In genomic region chr11:60064115-60064514, GRCh38 we compare ENCODE assay signal across 22 cellular contexts. TPM values are rescaled to one million over a fixed set of nuclear protein-coding genes. Genes with fewer than 3 reads are reported as not detected.
"Had no signal": no experiment of that assay in that cellular context is flagged by ENCODE, and none has a peak within 500 bp of the region (broad histone marks: within the 10 kb centered on the region; RNA-seq: fewer than 3 reads in every experiment).

No MANE protein-coding gene starts in this region.

- H3K9me3 Mint-ChIP-seq: activated naive CD8-positive, alpha-beta T cell treated with anti-CD3 and anti-CD28 coated beads, Interleukin-2, amount 50 U/mL, for 24 hours had no signal

- H3K4me3 ChIP-seq: cardiac muscle cell, esophagus muscularis mucosa, lung, prostate gland, right lobe of liver, tibial nerve had no signal

- H3K36me3 ChIP-seq: cardiac muscle cell, esophagus muscularis mucosa, prostate gland, right lobe of liver, tibial nerve, WERI-Rb-1 had no signal

- H3K9me3 ChIP-seq: esophagus muscularis mucosa, prostate gland, right lobe of liver had no signal

- H3K4me3 Mint-ChIP-seq: activated CD4-positive, alpha-beta T cell treated with anti-CD3 and anti-CD28 coated beads for 36 hours; activated CD8-positive, alpha-beta T cell treated with anti-CD3 and anti-CD28 coated beads, Interleukin-2, amount 10 ng/mL, durations not matched to agents 7 days and 5 days; activated naive CD8-positive, alpha-beta T cell treated with anti-CD3 and anti-CD28 coated beads, Interleukin-2, amount 50 U/mL, for 24 hours; activated T-helper 1 cell treated with anti-CD3 and anti-CD28 coated beads, Interleukin-12 subunit alpha, Interleukin-12 subunit beta, Interleukin-2, Interleukin-4 antibody, amounts not matched to agents 30 ng/mL and 10 ng/mL and 1 ng/mL, durations not matched to agents 14 hours and 24 hours and 36 hours; natural killer cell; stimulated activated memory B cell treated with anti-CD40 and anti-IgM and Interleukin-4, amounts not matched to agents 10 μg/mL and 1 μg/mL and 100 μg/mL, for 72 hours; T-helper 2 cell treated with Interferon-gamma antibody and Interleukin-4, amounts not matched to agents 5 μg/mL and 100 μg/mL, for 36 hours had no signal

- H3K4me1 Mint-ChIP-seq: natural killer cell; stimulated activated memory B cell treated with anti-CD40 and anti-IgM and Interleukin-4, amounts not matched to agents 10 μg/mL and 1 μg/mL and 100 μg/mL, for 72 hours had no signal

- H3K27ac Mint-ChIP-seq: activated CD4-positive, alpha-beta T cell treated with anti-CD3 and anti-CD28 coated beads for 36 hours; activated CD8-positive, alpha-beta T cell treated with anti-CD3 and anti-CD28 coated beads, Interleukin-2, amount 10 ng/mL, durations not matched to agents 7 days and 5 days; activated naive CD8-positive, alpha-beta T cell treated with anti-CD3 and anti-CD28 coated beads, Interleukin-2, amount 50 U/mL, for 24 hours; activated T-helper 1 cell treated with anti-CD3 and anti-CD28 coated beads, Interleukin-12 subunit alpha, Interleukin-12 subunit beta, Interleukin-2, Interleukin-4 antibody, amounts not matched to agents 30 ng/mL and 10 ng/mL and 1 ng/mL, durations not matched to agents 14 hours and 24 hours and 36 hours; natural killer cell; stimulated activated memory B cell treated with anti-CD40 and anti-IgM and Interleukin-4, amounts not matched to agents 10 μg/mL and 1 μg/mL and 100 μg/mL, for 72 hours; T-helper 2 cell treated with Interferon-gamma antibody and Interleukin-4, amounts not matched to agents 5 μg/mL and 100 μg/mL, for 36 hours had no signal

- H3K4me1 ChIP-seq: esophagus muscularis mucosa, prostate gland, right lobe of liver, tibial nerve had no signal

- DNase-seq: activated CD4-positive, alpha-beta T cell treated with anti-CD3 and anti-CD28 coated beads for 36 hours; activated CD8-positive, alpha-beta T cell treated with anti-CD3 and anti-CD28 coated beads, Interleukin-2, amount 10 ng/mL, durations not matched to agents 7 days and 5 days; activated naive CD4-positive, alpha-beta T cell treated with Interleukin-2 at 50 U/mL for 16 hours; activated naive CD8-positive, alpha-beta T cell treated with anti-CD3 and anti-CD28 coated beads, Interleukin-2, amount 50 U/mL, for 24 hours; glutamatergic neuron; left colon; natural killer cell; right lobe of liver; WERI-Rb-1 had no signal

- H3K27me3 ChIP-seq: cardiac muscle cell, esophagus muscularis mucosa, right lobe of liver, tibial nerve had no signal

- H3K27ac ChIP-seq: cardiac muscle cell, esophagus muscularis mucosa, prostate gland, right lobe of liver, tibial nerve, WERI-Rb-1 had no signal

- H3K27me3 Mint-ChIP-seq: stimulated activated memory B cell treated with anti-CD40 and anti-IgM and Interleukin-4, amounts not matched to agents 10 μg/mL and 1 μg/mL and 100 μg/mL, for 72 hours had no signal

- ATAC-seq: activated CD4-positive, alpha-beta T cell treated with anti-CD3 and anti-CD28 coated beads for 36 hours; activated CD8-positive, alpha-beta T cell treated with anti-CD3 and anti-CD28 coated beads, Interleukin-2, amount 10 ng/mL, durations not matched to agents 7 days and 5 days; activated naive CD8-positive, alpha-beta T cell treated with anti-CD3 and anti-CD28 coated beads, Interleukin-2, amount 50 U/mL, for 24 hours; left colon; natural killer cell; right lobe of liver; stimulated activated memory B cell treated with anti-CD40 and anti-IgM and Interleukin-4, amounts not matched to agents 10 μg/mL and 1 μg/mL and 100 μg/mL, for 72 hours had no signal

- H3K36me3 Mint-ChIP-seq: natural killer cell; stimulated activated memory B cell treated with anti-CD40 and anti-IgM and Interleukin-4, amounts not matched to agents 10 μg/mL and 1 μg/mL and 100 μg/mL, for 72 hours had no signal

RNA-seq across cellular contexts. Expression of gene MS4A3, which starts 7.7 kb away (rescaled TPM):
- total RNA-seq: activated CD4-positive, alpha-beta T cell treated with anti-CD3 and anti-CD28 coated beads for 36 hours; activated CD8-positive, alpha-beta T cell treated with anti-CD3 and anti-CD28 coated beads, Interleukin-2, amount 10 ng/mL, durations not matched to agents 7 days and 5 days; activated T-helper 1 cell treated with anti-CD3 and anti-CD28 coated beads, Interleukin-12 subunit alpha, Interleukin-12 subunit beta, Interleukin-2, Interleukin-4 antibody, amounts not matched to agents 30 ng/mL and 10 ng/mL and 1 ng/mL, durations not matched to agents 14 hours and 24 hours and 36 hours; astrocyte; cardiac muscle cell; esophagus muscularis mucosa; fibroblast of villous mesenchyme; left colon; omental fat pad; prostate gland; subcutaneous adipose tissue; tibial nerve had no signal
- polyA plus RNA-seq: cardiac muscle cell had no signal

RNA-seq across cellular contexts. Expression of gene OOSP2, which starts 23.9 kb away (rescaled TPM):
- total RNA-seq: activated CD4-positive, alpha-beta T cell treated with anti-CD3 and anti-CD28 coated beads for 36 hours; activated CD8-positive, alpha-beta T cell treated with anti-CD3 and anti-CD28 coated beads, Interleukin-2, amount 10 ng/mL, durations not matched to agents 7 days and 5 days; activated T-helper 1 cell treated with anti-CD3 and anti-CD28 coated beads, Interleukin-12 subunit alpha, Interleukin-12 subunit beta, Interleukin-2, Interleukin-4 antibody, amounts not matched to agents 30 ng/mL and 10 ng/mL and 1 ng/mL, durations not matched to agents 14 hours and 24 hours and 36 hours; astrocyte; cardiac muscle cell; esophagus muscularis mucosa; fibroblast of villous mesenchyme; left colon; lung; mononuclear cell; natural killer cell; omental fat pad; right lobe of liver; subcutaneous adipose tissue; tibial nerve had no signal
- polyA plus RNA-seq: cardiac muscle cell, lung had no signal

RNA-seq across cellular contexts. Expression of gene MS4A2, which starts 24.3 kb away (rescaled TPM):
- total RNA-seq: activated CD4-positive, alpha-beta T cell treated with anti-CD3 and anti-CD28 coated beads for 36 hours; activated CD8-positive, alpha-beta T cell treated with anti-CD3 and anti-CD28 coated beads, Interleukin-2, amount 10 ng/mL, durations not matched to agents 7 days and 5 days; activated T-helper 1 cell treated with anti-CD3 and anti-CD28 coated beads, Interleukin-12 subunit alpha, Interleukin-12 subunit beta, Interleukin-2, Interleukin-4 antibody, amounts not matched to agents 30 ng/mL and 10 ng/mL and 1 ng/mL, durations not matched to agents 14 hours and 24 hours and 36 hours; astrocyte; cardiac muscle cell; fibroblast of villous mesenchyme had no signal
- polyA plus RNA-seq: cardiac muscle cell had no signal

RNA-seq across cellular contexts. Expression of gene OOSP4B, which starts 47.1 kb away (rescaled TPM):
- total RNA-seq: activated CD4-positive, alpha-beta T cell treated with anti-CD3 and anti-CD28 coated beads for 36 hours; activated CD8-positive, alpha-beta T cell treated with anti-CD3 and anti-CD28 coated beads, Interleukin-2, amount 10 ng/mL, durations not matched to agents 7 days and 5 days; activated T-helper 1 cell treated with anti-CD3 and anti-CD28 coated beads, Interleukin-12 subunit alpha, Interleukin-12 subunit beta, Interleukin-2, Interleukin-4 antibody, amounts not matched to agents 30 ng/mL and 10 ng/mL and 1 ng/mL, durations not matched to agents 14 hours and 24 hours and 36 hours; astrocyte; cardiac muscle cell; esophagus muscularis mucosa; fibroblast of villous mesenchyme; left colon; lung; mononuclear cell; natural killer cell; omental fat pad; prostate gland; right lobe of liver; subcutaneous adipose tissue; tibial nerve had no signal
- polyA plus RNA-seq: cardiac muscle cell, lung had no signal
